Comparison of ENCODE assay signal across 21 cellular contexts in the genomic region with DNA sequence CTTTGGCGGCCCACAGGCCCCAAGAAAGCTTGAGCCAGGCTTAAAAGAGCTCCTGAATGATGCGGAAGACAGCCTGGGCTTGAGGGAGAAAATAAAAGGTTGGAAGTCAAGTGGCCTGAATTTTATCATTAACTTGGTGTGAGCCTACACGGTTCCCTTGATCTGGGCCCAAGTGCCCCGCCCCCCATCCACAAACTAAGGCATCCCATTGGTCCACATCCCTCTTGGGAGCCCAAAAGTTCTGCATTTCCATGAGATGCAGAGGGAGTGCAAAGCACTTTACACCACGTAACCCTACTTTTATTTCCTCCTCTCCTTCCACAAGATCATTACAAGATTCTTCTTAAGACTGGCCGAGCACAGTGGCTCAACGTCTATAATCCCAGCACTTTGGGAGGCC. TPM values are rescaled to one million over a fixed set of nuclear protein-coding genes. Genes with fewer than 3 reads are reported as not detected.
DNase-seq lines count a peak whose midpoint lies in the region; ATAC-seq, FAIRE-seq and TF ChIP-seq lines count a peak whose summit lies in the region.
"Had no signal": no experiment of that assay in that cellular context is flagged by ENCODE, and none has a peak within 500 bp of the region (broad histone marks: within the 10 kb centered on the region; RNA-seq: fewer than 3 reads in every experiment).

No MANE protein-coding gene starts in this region.

- H4K20me1 ChIP-seq in GM23338 (replicated peaks; ENCODE audit: insufficient read depth), result 0 out of 2 replicates have a peak, but pooled peaks cover 3% of the 10 kb centered on the region
- H4K20me1 ChIP-seq in astrocyte (ENCODE audit: insufficient read depth, low read length), result peaks cover 68% of the 10 kb centered on the region
- no peaks in the 10 kb centered on the region; the same call in 1 of the 2 replicates for H4K20me1 ChIP-seq in HepG2 (ENCODE audit: insufficient read depth, low read length)

- H3K79me2 ChIP-seq in GM23338 (replicated peaks; ENCODE audit: insufficient read depth) (peaks cover 85% of the 10 kb centered on the region), astrocyte (ENCODE audit: insufficient read depth, low read length) (peaks cover 35% of the 10 kb centered on the region), HepG2 (ENCODE audit: insufficient read depth, low read length) (peaks cover 15% of the 10 kb centered on the region)

- TF ChIP-seq POLR2A in HepG2 (IDR thresholded peaks at IDR 0.05; ENCODE audit: insufficient read depth in 1 of 2, low read depth in 2 of 2, low read length in 2 of 2), result no peak

- H3K36me3 ChIP-seq in GM23338 (ENCODE audit: insufficient read depth) (no peaks in the 10 kb centered on the region), astrocyte (ENCODE audit: insufficient read depth, low read length) (no peaks in the 10 kb centered on the region), iPS-15b (ENCODE audit: control insufficient read depth, insufficient read depth, low read length) (no peaks in the 10 kb centered on the region), HepG2 (replicated peaks in 1 of 2; ENCODE audit: control insufficient read depth in 1 of 2, insufficient read depth in 2 of 2, low read length in 2 of 2) (no peaks in the 10 kb centered on the region)
- H3K36me3 ChIP-seq: SJSA1 had no signal

- no peaks in the 10 kb centered on the region for H3K9me3 ChIP-seq in astrocyte (ENCODE audit: insufficient read depth, low read depth, low read length)
- no peaks in the 10 kb centered on the region for H3K9me3 ChIP-seq in iPS-15b (ENCODE audit: control insufficient read depth, insufficient read depth, low read length)
- H3K9me3 ChIP-seq in HepG2 (ENCODE audit: low read length), result no peaks in the 10 kb centered on the region
- H3K9me3 ChIP-seq: Caco-2, SJSA1 had no signal

- H3K4me3 Mint-ChIP-seq in GM23338, result peak overlapping the region; percentile 56; the same call in 1 of the 3 replicates
- no peak overlapping the region for H3K4me3 Mint-ChIP-seq in astrocyte (ENCODE audit: unreplicated experiment)
- H3K4me3 Mint-ChIP-seq: B cell; CD4-positive, alpha-beta T cell had no signal

- H3K4me1 ChIP-seq in GM23338 (ENCODE audit: insufficient read depth) (peaks cover 86% of the 10 kb centered on the region), astrocyte (ENCODE audit: insufficient read depth, low read length) (no peaks in the 10 kb centered on the region), iPS-15b (ENCODE audit: control insufficient read depth, insufficient read depth, low read length) (peaks cover 76% of the 10 kb centered on the region), HepG2 (ENCODE audit: insufficient read depth, low read length) (peaks cover 19% of the 10 kb centered on the region)

- H3K36me3 Mint-ChIP-seq in GM23338 (ENCODE audit: low read depth) (peaks cover 23% of the 10 kb centered on the region), astrocyte (ENCODE audit: low read depth, unreplicated experiment) (peaks cover 21% of the 10 kb centered on the region)

- CTCF ChIA-PET in HepG2 (lab: Yijun Ruan, JAX; ENCODE audit: low intra/inter-chr PET ratio, low total read pairs), result no interaction called here

- no peak for FAIRE-seq in astrocyte (lab: Jason Lieb, UNC)
- no peak for FAIRE-seq in HepG2 (lab: Jason Lieb, UNC)
- FAIRE-seq: GM12891 had no signal

- intact Hi-C loops in HepG2 (cut with micrococcal nuclease; ENCODE audit: unreplicated experiment), result no loop called here

- WGBS in HepG2 (ENCODE audit: low lambda C conversion rate), result 90% methylated on average over 7 of the region's 7 CpGs

- H3K4me1 Mint-ChIP-seq in GM23338 (peaks cover 97% of the 10 kb centered on the region), astrocyte (ENCODE audit: low read depth, unreplicated experiment) (peaks cover 23% of the 10 kb centered on the region)

- H3F3A ChIP-seq in GM23338 (replicated peaks; ENCODE audit: low read depth), result peaks cover 36% of the 10 kb centered on the region; the same call in 1 of the 2 replicates

- TF ChIP-seq EP300 in HepG2 (IDR thresholded peaks at IDR 0.05; ENCODE audit: low read depth in 2 of 2, low read length in 2 of 2), result no peak
- TF ChIP-seq EP300 in HepG2 (CRISPR knock-in tag; IDR thresholded peaks at IDR 0.05; ENCODE audit: borderline replicate concordance), result no peak

- H3K4me2 ChIP-seq in GM23338, result peak overlapping the region; percentile 66
- no peak overlapping the region for H3K4me2 ChIP-seq in astrocyte (ENCODE audit: low read length)
- H3K4me2 ChIP-seq in HepG2 (ENCODE audit: low read depth, low read length), result no peak overlapping the region
- H3K4me2 ChIP-seq: PC-9 had no signal

- peak overlapping the region; percentile 97 for H3K27ac Mint-ChIP-seq in GM23338
- peak overlapping the region; percentile 73 for H3K27ac Mint-ChIP-seq in astrocyte (ENCODE audit: unreplicated experiment)
- H3K27ac Mint-ChIP-seq: CD4-positive, alpha-beta T cell had no signal

- no peaks in the 10 kb centered on the region for H3K9me2 ChIP-seq in GM23338 (ENCODE audit: insufficient read depth)

- peak; percentile 40 for DNase-seq in NCI-H82 (lab: John Stamatoyannopoulos, UW)
- DNase-seq in NCI-H82 treated with DMSO at 0.1 percent for 48 hours (lab: John Stamatoyannopoulos, UW; ENCODE audit: unreplicated experiment), result no peak
- DNase-seq in GM23338 (ENCODE audit: low spot score), result peak; percentile 66
- no peak for DNase-seq in astrocyte (ENCODE audit: low read depth)
- DNase-seq in HepG2 (ENCODE audit: low spot score), result no peak
- DNase-seq: 8988T; Caco-2; CD4-positive, alpha-beta T cell; GDM1; MM.1S; NCI-H2081; NCI-H510A; NCI-H748 treated with DMSO at 0.1 percent for 48 hours; PC-9 had no signal

- H3K27me3 Mint-ChIP-seq in GM23338 (ENCODE audit: insufficient read depth, low read depth, poor library complexity) (peaks cover 18% of the 10 kb centered on the region), astrocyte (ENCODE audit: low read depth, unreplicated experiment) (no peaks in the 10 kb centered on the region)
- H3K27me3 Mint-ChIP-seq: B cell; CD4-positive, alpha-beta T cell had no signal

- H3K4me3 ChIP-seq in GM23338 (peak overlapping the region; percentile 31), astrocyte (ENCODE audit: insufficient read depth, low read depth, low read length) (no peak overlapping the region), iPS-15b (ENCODE audit: low read depth, low read length) (no peak overlapping the region), HepG2 (replicated peaks in 1 of 3; ENCODE audit: insufficient read depth in 1 of 3, low read depth in 2 of 3, low read length in 3 of 3) (no peak overlapping the region)
- H3K4me3 ChIP-seq: PC-9, SJSA1 had no signal

- BruUV-seq in HepG2 (replicated peaks; lab: Mats Ljungman, UMichigan), result no TSS peak

- no peak for TF ChIP-seq RAD21 in HepG2 (CRISPR knock-in tag; IDR thresholded peaks at IDR 0.05)

- TF ChIP-seq CTCF in GM23338 (conservative IDR thresholded peaks at IDR 0.05; ENCODE audit: low read depth in 2 of 2) (no peak), astrocyte (IDR thresholded peaks at IDR 0.05; ENCODE audit: insufficient read depth, low read depth, low read length) (no peak), HepG2 (CRISPR knock-in tag; IDR thresholded peaks at IDR 0.05) (no peak)

- H3K9ac ChIP-seq in astrocyte (ENCODE audit: low read length) (no peak overlapping the region), iPS-15b (ENCODE audit: low read depth, low read length) (peak overlapping the region; percentile 8), HepG2 (ENCODE audit: insufficient read depth, low read depth, low read length) (no peak overlapping the region)

- peak; percentile 31 for ATAC-seq in GM23338
- ATAC-seq in GM21619 (IDR thresholded peaks at IDR 0.05; ENCODE audit: unreplicated experiment), result no peak
- ATAC-seq in GM18502 (IDR thresholded peaks at IDR 0.05; ENCODE audit: poor library complexity, unreplicated experiment), result no peak
- ATAC-seq in HepG2, result no peak

- POLR2A ChIA-PET in HepG2 (lab: Yijun Ruan, JAX), result no interaction called here

- H3K27me3 ChIP-seq in GM23338 (ENCODE audit: insufficient read depth), result no peaks in the 10 kb centered on the region
- H3K27me3 ChIP-seq in astrocyte (ENCODE audit: insufficient read depth, low read length), result no peaks in the 10 kb centered on the region
- H3K27me3 ChIP-seq in iPS-15b (ENCODE audit: control insufficient read depth, insufficient read depth, low read length), result no peaks in the 10 kb centered on the region
- no peaks in the 10 kb centered on the region for H3K27me3 ChIP-seq in HepG2 (ENCODE audit: control insufficient read depth in 1 of 2, insufficient read depth in 2 of 2, low read length in 2 of 2)
- H3K27me3 ChIP-seq: SJSA1 had no signal

- peaks cover 9% of the 10 kb centered on the region for H3K9me3 Mint-ChIP-seq in GM23338
- peaks cover 5% of the 10 kb centered on the region for H3K9me3 Mint-ChIP-seq in astrocyte (ENCODE audit: unreplicated experiment)

- H2AFZ ChIP-seq in GM23338, result no peak overlapping the region
- no peak overlapping the region for H2AFZ ChIP-seq in astrocyte (ENCODE audit: low read depth, low read length)
- no peak overlapping the region for H2AFZ ChIP-seq in HepG2 (ENCODE audit: low read length)
- H2AFZ ChIP-seq: PC-9 had no signal

- H3K27ac ChIP-seq in GM23338 (ENCODE audit: low read depth), result peak overlapping the region; percentile 97
- no peak overlapping the region for H3K27ac ChIP-seq in astrocyte (ENCODE audit: low read depth, low read length)
- H3K27ac ChIP-seq in HepG2 (ENCODE audit: extremely low read length, insufficient read depth, low read length), result no peak overlapping the region
- H3K27ac ChIP-seq: PC-9, RWPE1, SJSA1 had no signal

- in situ Hi-C loops in HepG2 (cut with HindIII; ENCODE audit: extremely low pct_ligation_motif_present, low pct_unique_long_range_greater_than_20kb), result no loop called here

RNA-seq across cellular contexts. Expression of a gene that starts 22.2 kb away (rescaled TPM):
- total RNA-seq in GM23338 (2014; rRNA removed; shearing (Covaris generic)), result 62.4 and 75.6 TPM in 2 replicates
- polyA plus RNA-seq in GM23338 (2016; fragmentation: Nextera tagmentation; extraction: Ambion mirVana), result 12.8 and 13.5 TPM in 2 replicates
- total RNA-seq in astrocyte, result 88.9 and 92.6 TPM in 2 replicates
- 10.2 and 11.0 TPM in 2 replicates for total RNA-seq in HepG2 (2016; rRNA removed; fragmentation: Illumina TruSeq; extraction: Trizol)
- total RNA-seq in HepG2 (2016; cell fraction: cytosol; rRNA removed; fragmentation: Illumina TruSeq; extraction: Trizol; ENCODE audit: low read depth), result 2.6 and 4.8 TPM in 2 replicates
- 8.7 and 10.4 TPM in 2 replicates for total RNA-seq in HepG2 (2016; cell fraction: insoluble cytoplasmic fraction; rRNA removed; fragmentation: Illumina TruSeq; extraction: Trizol)
- 8.0 and 8.7 TPM in 2 replicates for total RNA-seq in HepG2 (2016; cell fraction: membrane; rRNA removed; fragmentation: Illumina TruSeq; extraction: Trizol)
- total RNA-seq in HepG2 (2016; cell fraction: nucleus; rRNA removed; fragmentation: Illumina TruSeq; extraction: Trizol), result 12.6 and 19.7 TPM in 2 replicates
- 8.4 and 9.7 TPM in 2 replicates for polyA plus RNA-seq in HepG2 (2011; rRNA removed)
- 7.6 and 7.8 TPM in 2 replicates for polyA plus RNA-seq in HepG2 (2011; cell fraction: cytosol; rRNA removed)
- polyA plus RNA-seq in HepG2 (2011; cell fraction: nucleus; rRNA removed), result 10.1 and 10.2 TPM in 2 replicates
- polyA plus RNA-seq in HepG2 (2012), result 6.8 and 7.7 TPM in 2 replicates
- 1.0 and 1.3 TPM in 2 replicates for polyA plus RNA-seq in HepG2 (2016; cell fraction: cytosol; fragmentation: Illumina TruSeq; extraction: Trizol; ENCODE audit: low read depth)
- polyA plus RNA-seq in HepG2 (2016; cell fraction: insoluble cytoplasmic fraction; fragmentation: Illumina TruSeq; extraction: Trizol; ENCODE audit: low read depth), result 7.4 and 8.7 TPM in 2 replicates
- polyA plus RNA-seq in HepG2 (2016; cell fraction: membrane; fragmentation: Illumina TruSeq; extraction: Trizol; ENCODE audit: low read depth), result 4.7 and 5.3 TPM in 2 replicates
- 9.1 and 9.5 TPM in 2 replicates for polyA plus RNA-seq in HepG2 (2016; cell fraction: nucleus; fragmentation: Illumina TruSeq; extraction: Trizol; ENCODE audit: insufficient read depth, low read depth)
- polyA minus RNA-seq in HepG2 (2011; rRNA and poly(A)+ RNA removed; ENCODE audit: low replicate concordance), result 0.09 and 45.3 TPM in 2 replicates
- 10.6 and 17.4 TPM in 2 replicates for polyA minus RNA-seq in HepG2 (2011; cell fraction: cytosol; rRNA and poly(A)+ RNA removed)
- polyA minus RNA-seq in HepG2 (2011; cell fraction: nucleus; rRNA and poly(A)+ RNA removed), result 24.1 and 29.6 TPM in 2 replicates

Comparison
In these comparisons a context has a peak if more than half of its experiments do, and no peak if none do; other contexts are left out.
1. DNase-seq: peak in NCI-H82 (single experiment) and GM23338 (single experiment); none in NCI-H82 treated with DMSO at 0.1 percent for 48 hours (single experiment), astrocyte (single experiment) and HepG2 (single experiment).